23 cellular contexts compared by ENCODE assay signal in genomic region chr1:58003059-58003458, GRCh38.
"Had no signal": no experiment of that assay in that cellular context is flagged by ENCODE, and none has a peak within 500 bp of the region (broad histone marks: within the 10 kb centered on the region; RNA-seq: fewer than 3 reads in every experiment).

No MANE protein-coding gene starts in this region.

- H3K27ac Mint-ChIP-seq: endodermal cell; memory B cell; mesothelial cell of epicardium; natural killer cell treated with Interleukin-12 subunit alpha and Interleukin-12 subunit beta and Interleukin-15 and Interleukin-18, amount 100 ng/mL, for 72 hours; progenitor cell of endocrine pancreas had no signal

- H3K27me3 ChIP-seq: left lung, pancreas, stomach, transverse colon had no signal

- H3K4me3 Mint-ChIP-seq: endodermal cell; memory B cell; mesothelial cell of epicardium; natural killer cell treated with Interleukin-12 subunit alpha and Interleukin-12 subunit beta and Interleukin-15 and Interleukin-18, amount 100 ng/mL, for 72 hours had no signal

- H3K9me3 Mint-ChIP-seq: endodermal cell; natural killer cell treated with Interleukin-12 subunit alpha and Interleukin-12 subunit beta and Interleukin-15 and Interleukin-18, amount 100 ng/mL, for 72 hours had no signal

- H3K36me3 ChIP-seq: left lung, lower lobe of right lung, pancreas, stomach, thoracic aorta, transverse colon had no signal

- H3K27ac ChIP-seq: coronary artery, foreskin keratinocyte, left lung, lower lobe of right lung, pancreas, stomach, thoracic aorta, transverse colon had no signal

- FAIRE-seq: endothelial cell of umbilical vein, pancreas, small intestine had no signal

- H3K9me3 ChIP-seq: left lung, lower lobe of right lung, pancreas, thoracic aorta, transverse colon had no signal

- DNase-seq: effector CD4-positive, alpha-beta T cell; endodermal cell; erythroblast; foreskin keratinocyte; islet precursor cell; left lung; lower lobe of right lung; occipital lobe; pancreas; right cardiac atrium; small intestine; stimulated activated CD4-positive, alpha-beta T cell treated with anti-CD3 and anti-CD28 coated beads, Interleukin-12 subunit alpha, Interleukin-12 subunit beta, amount 100 ng/mL, for 4 hours; stimulated activated naive CD4-positive, alpha-beta T cell; stomach; substantia nigra; transverse colon had no signal

- H3K36me3 Mint-ChIP-seq: memory B cell; mesothelial cell of epicardium; natural killer cell treated with Interleukin-12 subunit alpha and Interleukin-12 subunit beta and Interleukin-15 and Interleukin-18, amount 100 ng/mL, for 72 hours had no signal

- H3K4me3 ChIP-seq: coronary artery, left lung, lower lobe of right lung, pancreas, stomach, thoracic aorta, transverse colon had no signal

- H3K4me1 Mint-ChIP-seq: memory B cell had no signal

- H3K4me1 ChIP-seq: foreskin keratinocyte, left lung, lower lobe of right lung, pancreas, stomach, transverse colon had no signal
